In the genomic region with DNA sequence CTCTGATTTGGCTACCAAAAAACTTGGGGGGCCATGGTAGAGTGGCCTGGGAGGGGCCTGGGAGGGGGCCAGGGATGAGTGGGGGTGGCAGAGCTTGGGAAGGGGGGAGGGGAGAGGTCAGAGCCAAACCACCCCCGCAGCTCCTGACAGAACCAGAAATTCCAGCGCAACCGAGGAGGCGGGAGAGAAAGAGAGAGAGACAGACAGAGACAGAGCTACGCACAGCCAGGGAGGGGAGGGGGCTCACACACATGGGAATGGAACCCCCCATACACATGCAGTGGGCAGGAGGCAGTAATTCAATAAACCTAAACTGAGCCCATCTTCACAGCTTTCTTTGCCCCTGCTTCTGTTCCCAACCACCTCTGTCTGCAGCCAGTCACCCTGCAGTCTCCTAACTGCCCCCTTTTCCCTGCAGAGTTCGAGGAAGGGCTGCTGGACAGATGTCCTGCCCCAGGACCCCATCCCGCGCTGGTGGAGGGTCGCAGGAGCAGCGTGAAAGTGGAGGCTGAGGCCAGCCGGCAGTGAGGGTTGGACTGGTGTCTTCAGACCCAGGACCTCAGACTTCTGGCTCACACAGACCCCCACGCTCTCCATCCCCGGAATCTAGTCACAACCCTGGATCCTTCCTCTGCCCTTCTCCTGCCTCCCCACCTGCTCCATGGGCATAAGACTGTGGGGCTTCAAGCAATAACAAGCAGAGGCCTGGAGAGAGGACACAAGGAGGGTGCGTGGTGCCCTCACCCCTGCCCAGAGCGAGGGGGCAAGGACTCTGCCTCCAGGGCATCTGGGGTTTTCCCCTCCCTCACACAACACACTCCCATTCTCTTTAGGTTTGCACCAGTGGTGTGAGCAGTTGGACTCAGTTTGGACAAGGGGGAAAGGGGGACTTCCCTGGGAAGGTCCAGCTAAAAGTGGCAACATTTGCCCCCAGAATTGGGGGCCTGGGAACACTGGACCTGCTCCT, we compare ENCODE assay signal across 1 cellular context.
A peak's percentile ranks its signal among the peaks of the same experiment; 100 is the strongest.
TF ChIP-seq lines count a peak whose summit lies in the region.

No MANE protein-coding gene starts in this region.

TF ChIP-seq in PFSK-1, 5 proteins besides CTCF, POLR2A, EP300 and RAD21 (continued from another document):
- TF ChIP-seq, protein P1, sequence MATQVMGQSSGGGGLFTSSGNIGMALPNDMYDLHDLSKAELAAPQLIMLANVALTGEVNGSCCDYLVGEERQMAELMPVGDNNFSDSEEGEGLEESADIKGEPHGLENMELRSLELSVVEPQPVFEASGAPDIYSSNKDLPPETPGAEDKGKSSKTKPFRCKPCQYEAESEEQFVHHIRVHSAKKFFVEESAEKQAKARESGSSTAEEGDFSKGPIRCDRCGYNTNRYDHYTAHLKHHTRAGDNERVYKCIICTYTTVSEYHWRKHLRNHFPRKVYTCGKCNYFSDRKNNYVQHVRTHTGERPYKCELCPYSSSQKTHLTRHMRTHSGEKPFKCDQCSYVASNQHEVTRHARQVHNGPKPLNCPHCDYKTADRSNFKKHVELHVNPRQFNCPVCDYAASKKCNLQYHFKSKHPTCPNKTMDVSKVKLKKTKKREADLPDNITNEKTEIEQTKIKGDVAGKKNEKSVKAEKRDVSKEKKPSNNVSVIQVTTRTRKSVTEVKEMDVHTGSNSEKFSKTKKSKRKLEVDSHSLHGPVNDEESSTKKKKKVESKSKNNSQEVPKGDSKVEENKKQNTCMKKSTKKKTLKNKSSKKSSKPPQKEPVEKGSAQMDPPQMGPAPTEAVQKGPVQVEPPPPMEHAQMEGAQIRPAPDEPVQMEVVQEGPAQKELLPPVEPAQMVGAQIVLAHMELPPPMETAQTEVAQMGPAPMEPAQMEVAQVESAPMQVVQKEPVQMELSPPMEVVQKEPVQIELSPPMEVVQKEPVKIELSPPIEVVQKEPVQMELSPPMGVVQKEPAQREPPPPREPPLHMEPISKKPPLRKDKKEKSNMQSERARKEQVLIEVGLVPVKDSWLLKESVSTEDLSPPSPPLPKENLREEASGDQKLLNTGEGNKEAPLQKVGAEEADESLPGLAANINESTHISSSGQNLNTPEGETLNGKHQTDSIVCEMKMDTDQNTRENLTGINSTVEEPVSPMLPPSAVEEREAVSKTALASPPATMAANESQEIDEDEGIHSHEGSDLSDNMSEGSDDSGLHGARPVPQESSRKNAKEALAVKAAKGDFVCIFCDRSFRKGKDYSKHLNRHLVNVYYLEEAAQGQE (IDR thresholded peaks at IDR 0.05; ENCODE audit: insufficient read depth in 1 of 2, low read depth in 2 of 2, low read length in 2 of 2): no peak
- TF ChIP-seq SIN3A (IDR thresholded peaks at IDR 0.05; ENCODE audit: borderline replicate concordance, insufficient read depth, low read length) (no peak; the same call in 1 of the 2 replicates), POLR2AphosphoS5 (IDR thresholded peaks at IDR 0.05; ENCODE audit: low read depth, low read length) (peak; percentile 73; the same call in 1 of the 2 replicates)
